19 cellular contexts compared by ENCODE assay signal in genomic region chrX:15989716-15990115, GRCh38.
DNase-seq lines count a peak whose midpoint lies in the region; ATAC-seq and TF ChIP-seq lines count a peak whose summit lies in the region.
"Had no signal": no experiment of that assay in that cellular context is flagged by ENCODE, and none has a peak within 500 bp of the region (broad histone marks: within the 10 kb centered on the region; RNA-seq: fewer than 3 reads in every experiment).

No MANE protein-coding gene starts in this region.

- H3K27ac ChIP-seq in RWPE2 (ENCODE audit: poor library complexity, severe bottlenecking) (peak overlapping the region; percentile 57), smooth muscle cell (ENCODE audit: low read depth) (peak overlapping the region; percentile 83), esophagus muscularis mucosa (replicated peaks in 1 of 4) (peak overlapping the region in 2 of 4 donors; percentile 2 to 42)
- H3K27ac ChIP-seq: C4-2B, pancreas, Peyer's patch had no signal

- H2AFZ ChIP-seq in smooth muscle cell (ENCODE audit: low read depth): peak overlapping the region; percentile 53

- ATAC-seq in HG03432 (IDR thresholded peaks at IDR 0.05; ENCODE audit: unreplicated experiment) (peak; percentile 12), RWPE2 (ENCODE audit: low read depth) (no peak)
- ATAC-seq: pancreas; stimulated activated effector memory CD8-positive, alpha-beta T cell treated with anti-CD3 and anti-CD28 coated beads, Interleukin-12 subunit alpha, Interleukin-12 subunit beta, amount 100 ng/mL, for 72 hours had no signal

- DNase-seq in RWPE2 (ENCODE audit: low spot score) (no peak), foreskin melanocyte (peak; percentile 56), smooth muscle cell (lab: John Stamatoyannopoulos, UW; ENCODE audit: unreplicated experiment) (no peak), esophagus muscularis mucosa (ENCODE audit: extremely low spot score) (no peak)
- no peak for DNase-seq in stimulated activated CD4-positive, alpha-beta T cell treated with anti-CD3 and anti-CD28 coated beads, Interleukin-12 subunit alpha, Interleukin-12 subunit beta, amount 100 ng/mL, for 4 hours
- DNase-seq in stimulated activated CD4-positive, alpha-beta T cell treated with anti-CD3 and anti-CD28 coated beads, Interleukin-2, amount 100 ng/mL, for 24 hours: no peak
- DNase-seq: activated CD4-positive, alpha-beta memory T cell treated with anti-CD3 and anti-CD28 coated beads for 36 hours; effector CD8-positive, alpha-beta T cell; left cardiac atrium; NCI-H1105; NCI-H2107; NCI-H748 treated with DMSO at 0.1 percent for 48 hours; pancreas; Peyer's patch had no signal

- 43% methylated on average over 4 of the region's 4 CpGs for WGBS in smooth muscle cell (ENCODE audit: low lambda C conversion rate)
- 77% methylated on average over 4 of the region's 4 CpGs for WGBS in esophagus muscularis mucosa

- TF ChIP-seq POLR2A in esophagus muscularis mucosa (IDR thresholded peaks at IDR 0.05; ENCODE audit: low read depth): no peak

- intact Hi-C loops in esophagus muscularis mucosa (cut with DNase I): no loop called here

- H3F3A ChIP-seq in smooth muscle cell (ENCODE audit: low read depth): peaks cover 14% of the 10 kb centered on the region

- H4K20me1 ChIP-seq in smooth muscle cell (ENCODE audit: low read depth): no peaks in the 10 kb centered on the region

- H3K27me3 ChIP-seq in RWPE2 (ENCODE audit: insufficient read depth, poor library complexity, severe bottlenecking): no peaks in the 10 kb centered on the region
- H3K27me3 ChIP-seq in smooth muscle cell (ENCODE audit: low read depth): no peaks in the 10 kb centered on the region
- H3K27me3 ChIP-seq in esophagus muscularis mucosa: no peaks in the 10 kb centered on the region
- H3K27me3 ChIP-seq: pancreas, Peyer's patch, tibial nerve had no signal

- no peaks in the 10 kb centered on the region for H3K9me3 ChIP-seq in RWPE2 (ENCODE audit: severe bottlenecking)
- no peaks in the 10 kb centered on the region for H3K9me3 ChIP-seq in smooth muscle cell (replicated peaks; ENCODE audit: low read depth)
- H3K9me3 ChIP-seq in esophagus muscularis mucosa: no peaks in the 10 kb centered on the region
- H3K9me3 ChIP-seq: HAP-1, pancreas, Peyer's patch, tibial nerve had no signal

- TF ChIP-seq EP300 in esophagus muscularis mucosa (IDR thresholded peaks at IDR 0.05): no peak

- H3K79me2 ChIP-seq in smooth muscle cell (ENCODE audit: low read depth): no peaks in the 10 kb centered on the region

- peak overlapping the region; percentile 26 for H3K9ac ChIP-seq in smooth muscle cell (ENCODE audit: low read depth)

- H3K36me3 ChIP-seq in RWPE2 (ENCODE audit: low read depth) (no peaks in the 10 kb centered on the region), smooth muscle cell (ENCODE audit: low read depth) (no peaks in the 10 kb centered on the region), esophagus muscularis mucosa (no peaks in the 10 kb centered on the region)
- H3K36me3 ChIP-seq: HAP-1, pancreas, Peyer's patch, tibial nerve had no signal

- TF ChIP-seq CTCF in RWPE2 (IDR thresholded peaks at IDR 0.05; ENCODE audit: poor library complexity, severe bottlenecking) (no peak), smooth muscle cell (IDR thresholded peaks at IDR 0.05; ENCODE audit: borderline replicate concordance, insufficient read depth, poor library complexity, severe bottlenecking) (no peak), esophagus muscularis mucosa (IDR thresholded peaks at IDR 0.05) (no peak)

- H3K4me1 ChIP-seq in RWPE2 (ENCODE audit: insufficient read depth, poor library complexity, severe bottlenecking): peaks cover 12% of the 10 kb centered on the region
- H3K4me1 ChIP-seq in smooth muscle cell (ENCODE audit: low read depth): peaks cover 10% of the 10 kb centered on the region
- no peaks in the 10 kb centered on the region for H3K4me1 ChIP-seq in esophagus muscularis mucosa
- H3K4me1 ChIP-seq: HAP-1, pancreas, Peyer's patch had no signal

- peak overlapping the region; percentile 70 for H3K4me2 ChIP-seq in smooth muscle cell

- H3K4me3 ChIP-seq in RWPE2 (ENCODE audit: severe bottlenecking) (no peak overlapping the region), smooth muscle cell (no peak overlapping the region), esophagus muscularis mucosa (no peak overlapping the region)
- H3K4me3 ChIP-seq: HAP-1, pancreas, Peyer's patch, tibial nerve had no signal
